In the genomic region with DNA sequence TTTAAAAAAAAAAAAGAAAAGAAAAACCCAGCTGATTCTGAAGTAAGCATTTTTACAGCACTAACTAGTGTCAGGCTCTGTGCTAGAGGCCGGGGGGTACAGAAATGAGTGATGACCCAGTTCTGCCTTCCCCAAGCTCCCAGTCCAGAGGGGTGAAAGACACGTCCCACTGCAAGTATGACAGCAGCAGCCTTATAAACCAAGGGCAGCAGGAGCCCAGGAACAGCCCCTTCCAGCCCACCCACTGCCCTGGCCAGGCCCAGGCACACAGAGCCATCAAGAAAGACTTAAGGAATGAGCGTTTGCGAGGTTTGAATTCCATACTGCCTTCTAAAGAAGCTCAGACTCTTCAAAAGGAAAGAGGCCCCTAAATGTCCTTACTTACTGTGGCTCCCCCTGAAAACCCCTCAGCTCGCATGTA, we compare ENCODE assay signal across 9 cellular contexts. TPM values are rescaled to one million over a fixed set of nuclear protein-coding genes. Genes with fewer than 3 reads are reported as not detected.
DNase-seq lines count a peak whose midpoint lies in the region; ATAC-seq and TF ChIP-seq lines count a peak whose summit lies in the region.
"Had no signal": no experiment of that assay in that cellular context is flagged by ENCODE, and none has a peak within 500 bp of the region (broad histone marks: within the 10 kb centered on the region; RNA-seq: fewer than 3 reads in every experiment).

No MANE protein-coding gene starts in this region.

- no peak for ATAC-seq in GM18907 (IDR thresholded peaks at IDR 0.05; ENCODE audit: unreplicated experiment)

- H3K27me3 ChIP-seq in BLaER1 (no peaks in the 10 kb centered on the region), HUES6 (ENCODE audit: control insufficient read depth, insufficient read depth, low read length) (no peaks in the 10 kb centered on the region), osteoblast (ENCODE audit: insufficient read depth, low read length) (no peaks in the 10 kb centered on the region)
- no peaks in the 10 kb centered on the region for H3K27me3 ChIP-seq in effector memory CD4-positive, alpha-beta T cell (replicated peaks; ENCODE audit: control insufficient read depth, insufficient read depth, low read length, poor library complexity, severe bottlenecking)

- H3K4me1 Mint-ChIP-seq in neural crest cell = peaks cover 61% of the 10 kb centered on the region

- H3K4me2 ChIP-seq in BLaER1 (peak overlapping the region; percentile 35), osteoblast (ENCODE audit: insufficient read depth, low read length) (no peak overlapping the region)

- H4K20me1 ChIP-seq in BLaER1 = peaks cover 82% of the 10 kb centered on the region
- peaks cover 7% of the 10 kb centered on the region for H4K20me1 ChIP-seq in osteoblast (ENCODE audit: insufficient read depth, low read length)

- peak overlapping the region; percentile 83 for H3K27ac Mint-ChIP-seq in neural crest cell (ENCODE audit: unreplicated experiment)

- H3K27me3 Mint-ChIP-seq in neural crest cell (ENCODE audit: low read depth) = no peaks in the 10 kb centered on the region

- peaks cover 82% of the 10 kb centered on the region for H3K79me2 ChIP-seq in osteoblast (ENCODE audit: insufficient read depth, low read length)

- H3K27ac ChIP-seq in BLaER1 (peak overlapping the region; percentile 37; the same call in 1 of the 2 replicates), HUES6 (ENCODE audit: low read depth, low read length) (peak overlapping the region; percentile 30), osteoblast (ENCODE audit: low read depth, low read length) (no peak overlapping the region)
- H3K27ac ChIP-seq in effector memory CD4-positive, alpha-beta T cell (ENCODE audit: insufficient read depth, low read length, poor library complexity, severe bottlenecking) = peak overlapping the region; percentile 12

- H3K9ac ChIP-seq in BLaER1 (no peak overlapping the region; the same call in 1 of the 2 replicates), HUES6 (ENCODE audit: low read length) (peak overlapping the region; percentile 17)

- no peaks in the 10 kb centered on the region for H3K9me3 Mint-ChIP-seq in neural crest cell

- H3K9me3 ChIP-seq in BLaER1 = no peaks in the 10 kb centered on the region
- no peaks in the 10 kb centered on the region for H3K9me3 ChIP-seq in HUES6 (ENCODE audit: control insufficient read depth, insufficient read depth, low read depth, low read length)
- no peaks in the 10 kb centered on the region for H3K9me3 ChIP-seq in effector memory CD4-positive, alpha-beta T cell (ENCODE audit: control insufficient read depth, low read length)
- H3K9me3 ChIP-seq in osteoblast (ENCODE audit: low read depth, low read length) = no peaks in the 10 kb centered on the region

- H3K4me1 ChIP-seq in BLaER1 (peaks cover 59% of the 10 kb centered on the region), HUES6 (ENCODE audit: control insufficient read depth, insufficient read depth, low read length) (peaks cover 61% of the 10 kb centered on the region), osteoblast (ENCODE audit: insufficient read depth, low read length) (peaks cover 14% of the 10 kb centered on the region)
- peaks cover 26% of the 10 kb centered on the region for H3K4me1 ChIP-seq in effector memory CD4-positive, alpha-beta T cell (ENCODE audit: control insufficient read depth, insufficient read depth, low read length, poor library complexity, severe bottlenecking)

- H3K4me3 Mint-ChIP-seq in neural crest cell = peak overlapping the region; percentile 61

- peaks cover 9% of the 10 kb centered on the region for H3K36me3 Mint-ChIP-seq in neural crest cell (ENCODE audit: low read depth)

- H3K36me3 ChIP-seq in BLaER1 = peaks cover 47% of the 10 kb centered on the region
- no peaks in the 10 kb centered on the region for H3K36me3 ChIP-seq in HUES6 (ENCODE audit: control insufficient read depth, insufficient read depth, low read length)
- H3K36me3 ChIP-seq in effector memory CD4-positive, alpha-beta T cell (ENCODE audit: control insufficient read depth, insufficient read depth, low read length) = no peaks in the 10 kb centered on the region
- H3K36me3 ChIP-seq in osteoblast (ENCODE audit: insufficient read depth, low read length) = peaks cover 3% of the 10 kb centered on the region

- H3K4me3 ChIP-seq in BLaER1 (no peak overlapping the region), HUES6 (ENCODE audit: low read depth, low read length) (peak overlapping the region; percentile 41; the same call in 1 of the 2 replicates), osteoblast (ENCODE audit: insufficient read depth, low read length) (no peak overlapping the region)
- peak overlapping the region; percentile 24 for H3K4me3 ChIP-seq in effector memory CD4-positive, alpha-beta T cell (ENCODE audit: insufficient read depth, low read depth, low read length, poor library complexity, severe bottlenecking)

- no peak for TF ChIP-seq CTCF in neural crest cell (conservative IDR thresholded peaks at IDR 0.05)
- TF ChIP-seq CTCF in osteoblast (IDR thresholded peaks at IDR 0.05; ENCODE audit: extremely low read depth, low read depth, low read length) = no peak

- no peak overlapping the region for H2AFZ ChIP-seq in osteoblast (ENCODE audit: low read length)

- DNase-seq in effector memory CD4-positive, alpha-beta T cell = no peak
- DNase-seq in neural crest cell (ENCODE audit: low read depth, low spot score) = no peak
- DNase-seq in OCI-M2 (lab: John Stamatoyannopoulos, UW; ENCODE audit: unreplicated experiment) = no peak
- no peak for DNase-seq in kidney tubule cell (ENCODE audit: low spot score)
- no peak for DNase-seq in osteoblast (ENCODE audit: insufficient read length, low spot score, missing footprints)
- DNase-seq: substantia nigra had no signal

RNA-seq across cellular contexts. Expression of a gene that starts 10.1 kb away (rescaled TPM):
- total RNA-seq in neural crest cell = 12.4 and 14.0 TPM in 2 replicates
- total RNA-seq in osteoblast = 3.8 and 4.7 TPM in 2 replicates

Comparison
In these comparisons a context has a peak if more than half of its experiments do, and no peak if none do; other contexts are left out.
1. H3K4me3 ChIP-seq: peak in HUES6 (single experiment) and effector memory CD4-positive, alpha-beta T cell (single experiment); none in BLaER1 (single experiment) and osteoblast (single experiment).